1 cellular context compared by ENCODE assay signal in genomic region chr12:112125250-112125999, GRCh38.
TF ChIP-seq lines count a peak whose summit lies in the region.

TSS of gene TRAFD1 (plus strand) at chr12:112125560. CDS start at chr12:112130523, 4,963 bp downstream.

TF ChIP-seq in K562, 482 proteins besides CTCF, POLR2A, EP300 and RAD21 (continued from another document):
- TF ChIP-seq HINFP (tag; conservative IDR thresholded peaks at IDR 0.05; ENCODE audit: low read depth) (no peak), ATF6 (CRISPR knock-in tag; IDR thresholded peaks at IDR 0.05) (no peak), USF1 (CRISPR knock-in tag; IDR thresholded peaks at IDR 0.05) (peak; percentile 42), NFRKB (IDR thresholded peaks at IDR 0.05; ENCODE audit: low read depth) (no peak), ZNF609 (CRISPR knock-in tag; IDR thresholded peaks at IDR 0.05; ENCODE audit: borderline replicate concordance) (no peak), WHSC1 (IDR thresholded peaks at IDR 0.05; ENCODE audit: low read length) (no peak), RNF2 (IDR thresholded peaks at IDR 0.05) (0 out of 2 replicates have a peak, but pooled peaks have one; percentile 9), XRCC3 (IDR thresholded peaks at IDR 0.05) (no peak), PHF20 (IDR thresholded peaks at IDR 0.05; ENCODE audit: partially characterized antibody) (peak; percentile 42), EP400 (IDR thresholded peaks at IDR 0.05) (peak; percentile 63), ZNF133 (CRISPR knock-in tag; IDR thresholded peaks at IDR 0.05) (no peak), SMAD4 (CRISPR knock-in tag; conservative IDR thresholded peaks at IDR 0.05) (0 out of 2 replicates have a peak, but pooled peaks have one; percentile 6), L3MBTL2 (IDR thresholded peaks at IDR 0.05) (peak; percentile 91), FOXK2 (conservative IDR thresholded peaks at IDR 0.05 in 1 of 2, IDR thresholded peaks at IDR 0.05 in 1 of 2; ENCODE audit: low read depth in 2 of 2) (0 out of 4 replicates have a peak, but pooled peaks of 1 of the 2 experiments have one; percentile 42), ZFX (CRISPR knock-in tag; IDR thresholded peaks at IDR 0.05) (peak; percentile 98), E2F8 (IDR thresholded peaks at IDR 0.05; ENCODE audit: low read depth, partially characterized antibody) (no peak), SETDB1 (IDR thresholded peaks at IDR 0.05; ENCODE audit: low read length) (no peak), ZNF134 (CRISPR knock-in tag; conservative IDR thresholded peaks at IDR 0.05) (no peak), THAP12 (CRISPR knock-in tag; IDR thresholded peaks at IDR 0.05) (peak; percentile 77), TAF1 (IDR thresholded peaks at IDR 0.05; ENCODE audit: control insufficient read depth, extremely low read depth, insufficient read depth, low read length, severe bottlenecking) (peak; percentile 90), ZNF174 (CRISPR knock-in tag; IDR thresholded peaks at IDR 0.05) (no peak), MLX (CRISPR knock-in tag; conservative IDR thresholded peaks at IDR 0.05) (no peak), ZNF764 (CRISPR knock-in tag; IDR thresholded peaks at IDR 0.05; ENCODE audit: low read depth) (no peak), ZBTB9 (CRISPR knock-in tag; IDR thresholded peaks at IDR 0.05) (0 out of 2 replicates have a peak, but pooled peaks have one; percentile 53)
